Comparison of ENCODE assay signal across 8 cellular contexts in the genomic region with DNA sequence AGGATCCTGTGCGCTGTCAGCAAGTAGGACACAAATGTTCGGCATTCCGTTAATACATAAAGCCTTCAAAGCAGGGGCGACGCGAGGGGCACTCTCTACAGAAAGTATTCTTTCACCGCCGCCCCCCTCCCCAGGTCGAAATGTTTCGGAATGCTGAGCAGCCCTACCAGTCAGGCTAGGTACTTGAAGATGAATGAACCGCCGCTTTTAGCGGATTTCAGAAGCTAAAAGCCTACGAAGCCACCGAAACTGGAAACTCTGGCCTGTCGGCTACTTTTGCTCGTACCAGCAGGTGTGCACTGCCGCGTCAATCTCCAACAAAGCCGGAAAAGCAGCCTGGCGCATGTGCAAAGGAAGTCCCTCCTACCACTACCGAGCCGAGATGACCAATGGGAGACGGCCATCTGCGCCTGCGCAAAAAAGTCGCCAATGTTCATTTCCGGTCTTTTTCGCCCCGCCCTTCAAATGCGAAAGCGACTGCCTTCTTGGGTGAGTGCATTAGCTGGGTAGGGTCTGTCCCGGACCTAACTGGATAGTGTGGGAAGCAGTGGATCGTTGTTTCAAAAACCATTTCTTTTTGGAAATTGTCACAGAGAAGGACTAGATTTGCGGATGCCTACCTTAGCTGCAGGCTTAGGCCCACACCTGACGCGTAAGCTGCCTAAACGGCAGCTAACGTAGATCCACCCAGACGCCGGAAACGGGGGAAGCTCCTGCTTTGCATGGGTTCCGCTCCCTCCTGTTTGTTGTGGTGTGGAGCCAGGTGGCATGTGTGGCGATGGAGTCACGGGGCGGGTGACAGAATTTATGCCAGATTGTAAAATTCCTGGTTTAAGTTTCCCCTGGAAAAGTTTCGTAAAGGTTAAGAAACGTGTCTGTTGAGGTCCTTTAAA. TPM values are rescaled to one million over a fixed set of nuclear protein-coding genes. Genes with fewer than 3 reads are reported as not detected.
DNase-seq lines count a peak whose midpoint lies in the region; ATAC-seq, FAIRE-seq and TF ChIP-seq lines count a peak whose summit lies in the region.

TSS of gene WDR5B (minus strand) at position 301 of the 893 bp plus-strand sequence. CDS start 534 bp downstream, outside the sequence.

- peak; percentile 36 for FAIRE-seq in colon (lab: Jason Lieb, UNC)

- ATAC-seq in GM19023 (IDR thresholded peaks at IDR 0.05; ENCODE audit: unreplicated experiment) (peak; percentile 87), HG03280 (IDR thresholded peaks at IDR 0.05; ENCODE audit: unreplicated experiment) (peak; percentile 83), left lobe of liver (peak; percentile 94)

- DNase-seq in 8988T = peak; percentile 73
- peak; percentile 99 for DNase-seq in left lobe of liver (ENCODE audit: low spot score)
- DNase-seq in stimulated activated CD4-positive, alpha-beta T cell treated with anti-CD3 and anti-CD28 coated beads, Interleukin-4, amount 100 ng/mL, for 1 hour = peak; percentile 97
- DNase-seq in NCI-H1694 treated with DMSO at 0.1 percent for 48 hours (lab: John Stamatoyannopoulos, UW) = no peak

- no peak for TF ChIP-seq CTCF in WI38 (IDR thresholded peaks at IDR 0.05; ENCODE audit: low read depth, low read length)

- H3K4me3 ChIP-seq in WI38 (ENCODE audit: low read depth, low read length) = peak within 1 kb of the TSS; percentile 98

RNA-seq across cellular contexts. Expression of gene WDR5B, which starts in this region (rescaled TPM):
- total RNA-seq in left lobe of liver = 2.3 TPM
